Comparison of ENCODE assay signal across 24 cellular contexts in genomic region chr11:133840479-133840941, GRCh38. TPM values are rescaled to one million over a fixed set of nuclear protein-coding genes. Genes with fewer than 3 reads are reported as not detected.
"Had no signal": no experiment of that assay in that cellular context is flagged by ENCODE, and none has a peak within 500 bp of the region (broad histone marks: within the 10 kb centered on the region; RNA-seq: fewer than 3 reads in every experiment).

No MANE protein-coding gene starts in this region.

- DNase-seq: dermis blood vessel endothelial cell; effector CD4-positive, alpha-beta T cell; endodermal cell; erythroblast; foreskin melanocyte; kidney glomerular epithelial cell; mammary epithelial cell; occipital lobe; psoas muscle; retina; right lobe of liver; stimulated activated CD4-positive, alpha-beta T cell treated with anti-CD3 and anti-CD28 coated beads, Interleukin-4, amount 100 ng/mL, for 1 hour; stimulated activated CD8-positive, alpha-beta memory T cell treated with anti-CD3 and anti-CD28 coated beads, Interleukin-4, amount 100 ng/mL, for 48 hours; stimulated activated naive CD8-positive, alpha-beta T cell treated with anti-CD3 and anti-CD28 coated beads, Interleukin-15, Interleukin-2, amounts not matched to agents 100 U/mL and 50 U/mL, for 24 hours; thyroid gland; uterus had no signal

- H3K36me3 Mint-ChIP-seq: mesothelial cell of epicardium; natural killer cell treated with Interleukin-12 subunit alpha and Interleukin-12 subunit beta and Interleukin-15 and Interleukin-18, amount 100 ng/mL, for 72 hours; stimulated activated effector memory CD8-positive, alpha-beta T cell treated with anti-CD3 and anti-CD28 coated beads, Interleukin-12 subunit alpha, Interleukin-12 subunit beta, amount 100 ng/mL, for 72 hours; type B pancreatic cell had no signal

- ATAC-seq: psoas muscle; right lobe of liver; stimulated activated naive CD8-positive, alpha-beta T cell treated with anti-CD3 and anti-CD28 coated beads, Interleukin-15, Interleukin-2, amounts not matched to agents 100 U/mL and 50 U/mL, for 24 hours had no signal

- H3K4me3 Mint-ChIP-seq: endodermal cell; mesothelial cell of epicardium; natural killer cell treated with Interleukin-12 subunit alpha and Interleukin-12 subunit beta and Interleukin-15 and Interleukin-18, amount 100 ng/mL, for 72 hours; stimulated activated effector memory CD8-positive, alpha-beta T cell treated with anti-CD3 and anti-CD28 coated beads, Interleukin-12 subunit alpha, Interleukin-12 subunit beta, amount 100 ng/mL, for 72 hours; type B pancreatic cell had no signal

- H3K27ac Mint-ChIP-seq: endodermal cell; mesothelial cell of epicardium; natural killer cell treated with Interleukin-12 subunit alpha and Interleukin-12 subunit beta and Interleukin-15 and Interleukin-18, amount 100 ng/mL, for 72 hours; stimulated activated effector memory CD8-positive, alpha-beta T cell treated with anti-CD3 and anti-CD28 coated beads, Interleukin-12 subunit alpha, Interleukin-12 subunit beta, amount 100 ng/mL, for 72 hours; type B pancreatic cell had no signal

- H3K9me3 Mint-ChIP-seq: natural killer cell treated with Interleukin-12 subunit alpha and Interleukin-12 subunit beta and Interleukin-15 and Interleukin-18, amount 100 ng/mL, for 72 hours; stimulated activated effector memory CD8-positive, alpha-beta T cell treated with anti-CD3 and anti-CD28 coated beads, Interleukin-12 subunit alpha, Interleukin-12 subunit beta, amount 100 ng/mL, for 72 hours; type B pancreatic cell had no signal

RNA-seq across cellular contexts. Expression of gene SPATA19, which starts 4.8 kb away (rescaled TPM):
- total RNA-seq: dermis blood vessel endothelial cell; endodermal cell; endothelial cell of umbilical vein; hepatocyte; liver; mammary epithelial cell; mesothelial cell of epicardium; natural killer cell treated with Interleukin-12 subunit alpha and Interleukin-12 subunit beta and Interleukin-15 and Interleukin-18, amount 100 ng/mL, for 72 hours; occipital lobe; psoas muscle; right lobe of liver; suprapubic skin; uterus had no signal
